In genomic region chr2:67824196-67824595, GRCh38 we compare ENCODE assay signal across 28 cellular contexts.
A peak's percentile ranks its signal among the peaks of the same experiment; 100 is the strongest.
DNase-seq lines count a peak whose midpoint lies in the region; ATAC-seq and TF ChIP-seq lines count a peak whose summit lies in the region.
"Had no signal": no experiment of that assay in that cellular context is flagged by ENCODE, and none has a peak within 500 bp of the region (broad histone marks: within the 10 kb centered on the region; RNA-seq: fewer than 3 reads in every experiment).

No MANE protein-coding gene starts in this region.

- H3K4me1 ChIP-seq in thoracic aorta (ENCODE audit: control insufficient read depth in 1 of 2, low read depth in 2 of 2): no peaks in the 10 kb centered on the region
- H3K4me1 ChIP-seq: esophagus squamous epithelium, transverse colon had no signal

- H3K27ac ChIP-seq in SK-N-MC (peak overlapping the region; percentile 54; the same call in 1 of the 2 replicates), thoracic aorta (no peak overlapping the region)
- H3K27ac ChIP-seq: 22Rv1, esophagus squamous epithelium, transverse colon had no signal

- TF ChIP-seq CTCF in fibroblast of mammary gland (conservative IDR thresholded peaks at IDR 0.05; ENCODE audit: control insufficient read depth, insufficient read depth, low read depth, low read length): peak; percentile 7
- TF ChIP-seq CTCF in thoracic aorta (IDR thresholded peaks at IDR 0.05): no peak

- H3K36me3 ChIP-seq in SK-N-MC (ENCODE audit: insufficient read depth, low read length) (no peaks in the 10 kb centered on the region), thoracic aorta (no peaks in the 10 kb centered on the region)
- H3K36me3 ChIP-seq: esophagus squamous epithelium, transverse colon had no signal

- H3K9me3 ChIP-seq in SK-N-MC (ENCODE audit: low read depth, low read length) (no peaks in the 10 kb centered on the region), thoracic aorta (no peaks in the 10 kb centered on the region)
- H3K9me3 ChIP-seq: esophagus squamous epithelium, transverse colon had no signal

- no peak overlapping the region for H3K4me3 ChIP-seq in SK-N-MC
- no peak overlapping the region for H3K4me3 ChIP-seq in fibroblast of mammary gland (ENCODE audit: control insufficient read depth, low read depth, low read length)
- no peak overlapping the region for H3K4me3 ChIP-seq in thoracic aorta
- H3K4me3 ChIP-seq: esophagus squamous epithelium, transverse colon had no signal

- ATAC-seq in thoracic aorta (ENCODE audit: insufficient number of reproducible peaks, low FRiP score, low read depth): peak; percentile 19
- ATAC-seq in left cardiac atrium: no peak
- no peak for ATAC-seq in GM21526 (IDR thresholded peaks at IDR 0.05; ENCODE audit: low FRiP score, unreplicated experiment)
- ATAC-seq: left colon had no signal

- H3K9ac ChIP-seq in SK-N-MC (ENCODE audit: insufficient read length): no peak overlapping the region

- no peaks in the 10 kb centered on the region for H3K27me3 ChIP-seq in thoracic aorta (replicated peaks; ENCODE audit: insufficient read depth)
- H3K27me3 ChIP-seq: esophagus squamous epithelium, transverse colon had no signal

- DNase-seq in DMS53 (lab: John Stamatoyannopoulos, UW) (peak; percentile 6), DMS53 treated with DMSO at 0.1 percent for 48 hours (lab: John Stamatoyannopoulos, UW; ENCODE audit: unreplicated experiment) (no peak), SK-N-MC (ENCODE audit: low read depth, low spot score) (no peak), fibroblast of mammary gland (ENCODE audit: low read depth) (peak; percentile 55), thoracic aorta (ENCODE audit: low spot score) (no peak), NCI-H2081 (lab: John Stamatoyannopoulos, UW) (no peak), left cardiac atrium (no peak)
- DNase-seq: activated CD4-positive, alpha-beta T cell treated with anti-CD3 and anti-CD28 coated beads for 4 hours; activated naive CD4-positive, alpha-beta T cell treated with Interleukin-2 at 50 U/mL for 16 hours; activated T-cell treated with anti-CD3 and anti-CD28 coated beads, Interleukin-2, amount 50 U/mL, for 48 hours; amygdala; C1 segment of cervical spinal cord; esophagus squamous epithelium; glutamatergic neuron; Kasumi-1; left colon; mesendoderm; naive B cell; NCI-H1092; NCI-H1930; NCI-H446 treated with DMSO at 0.1 percent for 48 hours; occipital lobe; SIG-M5; stimulated activated CD4-positive, alpha-beta T cell treated with anti-CD3 and anti-CD28 coated beads, Interleukin-4, amount 100 ng/mL, for 24 hours; T-helper 1 cell; transverse colon had no signal

- intact Hi-C loops in left cardiac atrium (cut with DNase I): no loop called here

Comparison
In these comparisons a context has a peak if more than half of its experiments do, and no peak if none do; other contexts are left out.
1. DNase-seq: peak in DMS53 (single experiment) and fibroblast of mammary gland (single experiment); none in DMS53 treated with DMSO at 0.1 percent for 48 hours (single experiment), SK-N-MC (single experiment), thoracic aorta (single experiment), NCI-H2081 (0 of 2) and left cardiac atrium (single experiment).